Comparison of ENCODE assay signal across 26 cellular contexts in the genomic region with DNA sequence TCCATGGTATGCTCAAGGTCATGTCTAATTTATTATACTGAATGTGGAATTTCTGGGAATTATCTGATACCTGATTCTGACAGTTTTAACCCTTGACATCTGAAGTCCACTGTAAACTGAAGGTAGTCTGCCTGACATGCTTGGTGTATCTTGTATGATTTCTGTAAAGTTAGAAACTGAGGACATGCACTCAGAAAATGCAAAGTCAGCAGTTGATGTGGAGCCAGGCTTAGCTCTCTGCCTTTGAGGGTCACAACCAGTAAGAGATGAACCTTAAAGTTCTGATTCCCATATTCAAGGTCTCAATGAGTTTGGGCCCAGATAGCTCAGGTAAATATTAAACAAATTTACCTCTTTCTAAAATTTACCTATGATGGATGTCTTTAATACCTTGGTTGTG. TPM values are rescaled to one million over a fixed set of nuclear protein-coding genes. Genes with fewer than 3 reads are reported as not detected.
"Had no signal": no experiment of that assay in that cellular context is flagged by ENCODE, and none has a peak within 500 bp of the region (broad histone marks: within the 10 kb centered on the region; RNA-seq: fewer than 3 reads in every experiment).

No MANE protein-coding gene starts in this region.

- H3K36me3 Mint-ChIP-seq: natural killer cell, T-cell had no signal

- DNase-seq: activated CD4-positive, CD25-positive, alpha-beta regulatory T cell treated with anti-CD3 and anti-CD28 coated beads, Interleukin-2, amount 50 U/mL, for 72 hours; activated CD8-positive, alpha-beta memory T cell treated with anti-CD3 and anti-CD28 coated beads, Interleukin-2, amount 50 U/mL, for 48 hours; activated naive CD4-positive, alpha-beta T cell treated with Interleukin-2 at 50 U/mL for 16 hours; adrenal gland; colonic mucosa; dorsolateral prefrontal cortex; esophagus squamous epithelium; head of caudate nucleus; hypothalamus; left ventricle myocardium superior; mammary epithelial cell; midbrain; natural killer cell; ovary; spleen; stimulated activated CD4-positive, alpha-beta T cell treated with anti-CD3 and anti-CD28 coated beads, Interleukin-4, amount 100 ng/mL, for 1 hour; stimulated activated naive CD4-positive, alpha-beta T cell; T-cell; testis; trophoblast cell; WERI-Rb-1 had no signal

- H3K9me3 Mint-ChIP-seq: natural killer cell, T-cell had no signal

- FAIRE-seq: astrocyte, TTC549 had no signal

- H3K4me3 ChIP-seq: adrenal gland, colonic mucosa, dorsolateral prefrontal cortex, esophagus squamous epithelium, gastroesophageal sphincter, ovary, prostate gland, spleen, testis, vagina had no signal

- H3K27ac Mint-ChIP-seq: natural killer cell had no signal

- H3K27me3 Mint-ChIP-seq: T-cell had no signal

- H3K9me3 ChIP-seq: adrenal gland, colonic mucosa, esophagus squamous epithelium, gastroesophageal sphincter, ovary, prostate gland, spleen, testis, vagina had no signal

- ATAC-seq: gastroesophageal sphincter, left ventricle myocardium superior, natural killer cell, T-cell had no signal

- H3K27ac ChIP-seq: adrenal gland, colonic mucosa, dorsolateral prefrontal cortex, esophagus squamous epithelium, gastroesophageal sphincter, ovary, prostate gland, spleen, testis, vagina, WERI-Rb-1 had no signal

- H3K27me3 ChIP-seq: adrenal gland, colonic mucosa, gastroesophageal sphincter, ovary, testis, vagina had no signal

- H3K36me3 ChIP-seq: adrenal gland, colonic mucosa, esophagus squamous epithelium, gastroesophageal sphincter, ovary, prostate gland, spleen, vagina, WERI-Rb-1 had no signal

- H3K4me1 ChIP-seq: adrenal gland, colonic mucosa, esophagus squamous epithelium, prostate gland, testis had no signal

- H3K4me3 Mint-ChIP-seq: natural killer cell had no signal

RNA-seq across cellular contexts. Expression of gene CTLA4, which starts 12.3 kb away (rescaled TPM):
- total RNA-seq: astrocyte, left ventricle myocardium superior, mammary epithelial cell had no signal
- polyA plus RNA-seq: mammary epithelial cell had no signal
